Comparison of ENCODE assay signal across 9 cellular contexts in genomic region chr19:51364200-51365106, GRCh38. TPM values are rescaled to one million over a fixed set of nuclear protein-coding genes. Genes with fewer than 3 reads are reported as not detected.
DNase-seq lines count a peak whose midpoint lies in the region; ATAC-seq and TF ChIP-seq lines count a peak whose summit lies in the region.
"Had no signal": no experiment of that assay in that cellular context is flagged by ENCODE, and none has a peak within 500 bp of the region (broad histone marks: within the 10 kb centered on the region; RNA-seq: fewer than 3 reads in every experiment).

No MANE protein-coding gene starts in this region.

- no peak for TF ChIP-seq POLR2A in esophagus squamous epithelium (IDR thresholded peaks at IDR 0.05)

- 73 to 78% methylated on average over 13 to 15 of the region's 15 CpGs for WGBS in esophagus squamous epithelium, 2 donors
- WGBS in psoas muscle, 3 donors = 74 to 82% (median 78%) methylated on average over 15 of the region's 15 CpGs

- intact Hi-C loops in esophagus squamous epithelium (cut with DNase I) = no loop called here
- intact Hi-C loops in psoas muscle (cut with DNase I) = no loop called here

- H3K36me3 ChIP-seq in esophagus squamous epithelium (no peaks in the 10 kb centered on the region), psoas muscle (ENCODE audit: insufficient read depth in 1 of 2, low read depth in 1 of 2) (no peaks in the 10 kb centered on the region), BE2C (no peaks in the 10 kb centered on the region)

- H3K27me3 Mint-ChIP-seq in T-helper 2 cell treated with Interferon-gamma antibody and Interleukin-4, amounts not matched to agents 5 μg/mL and 100 μg/mL, for 36 hours (ENCODE audit: low read depth) = no peaks in the 10 kb centered on the region

- no peaks in the 10 kb centered on the region for H3K9me3 ChIP-seq in esophagus squamous epithelium
- H3K9me3 ChIP-seq in psoas muscle = no peaks in the 10 kb centered on the region
- no peaks in the 10 kb centered on the region for H3K9me3 ChIP-seq in BE2C

- no peaks in the 10 kb centered on the region for H3K9me3 Mint-ChIP-seq in T-helper 2 cell treated with Interferon-gamma antibody and Interleukin-4, amounts not matched to agents 5 μg/mL and 100 μg/mL, for 36 hours

- ATAC-seq in psoas muscle (no peak), GM18520 (IDR thresholded peaks at IDR 0.05; ENCODE audit: unreplicated experiment) (no peak)

- peaks cover 32 to 65% (median 41%) of the 10 kb centered on the region in 3 donors for H3K4me1 ChIP-seq in esophagus squamous epithelium
- peaks cover 18% of the 10 kb centered on the region for H3K4me1 ChIP-seq in psoas muscle
- H3K4me1 ChIP-seq in BE2C = peaks cover 2% of the 10 kb centered on the region; the same call in 1 of the 2 replicates

- peak overlapping the region; percentile 77 for H3K27ac Mint-ChIP-seq in T-helper 2 cell treated with Interferon-gamma antibody and Interleukin-4, amounts not matched to agents 5 μg/mL and 100 μg/mL, for 36 hours

- H3K4me1 Mint-ChIP-seq in T-helper 2 cell treated with Interferon-gamma antibody and Interleukin-4, amounts not matched to agents 5 μg/mL and 100 μg/mL, for 36 hours (ENCODE audit: low read depth) = peaks cover 57% of the 10 kb centered on the region

- H3K27me3 ChIP-seq in esophagus squamous epithelium (no peaks in the 10 kb centered on the region), psoas muscle (ENCODE audit: insufficient read depth in 3 of 3, low read length in 2 of 3) (no peaks in the 10 kb centered on the region), BE2C (no peaks in the 10 kb centered on the region)

- peak overlapping the region; percentile 52 to 99 (median 78) for H3K27ac ChIP-seq in esophagus squamous epithelium
- H3K27ac ChIP-seq in psoas muscle = peak overlapping the region; percentile 89

- H3K36me3 Mint-ChIP-seq in T-helper 2 cell treated with Interferon-gamma antibody and Interleukin-4, amounts not matched to agents 5 μg/mL and 100 μg/mL, for 36 hours (ENCODE audit: low read depth) = peaks cover 17% of the 10 kb centered on the region

- TF ChIP-seq CTCF in esophagus squamous epithelium (IDR thresholded peaks at IDR 0.05) (no peak), psoas muscle (IDR thresholded peaks at IDR 0.05) (no peak), BE2C (IDR thresholded peaks at IDR 0.05; ENCODE audit: low read depth, low read length) (no peak)

- peak; percentile 47 for DNase-seq in EL
- no peak for DNase-seq in T-helper 2 cell treated with Interferon-gamma antibody and Interleukin-4, amounts not matched to agents 5 μg/mL and 100 μg/mL, for 36 hours (ENCODE audit: low spot score)
- DNase-seq in esophagus squamous epithelium (lab: John Stamatoyannopoulos, UW) = no peak
- DNase-seq in psoas muscle = peak in 1 of 2 donors; percentile 26
- no peak for DNase-seq in BE2C
- DNase-seq in DMS53 treated with DMSO at 0.1 percent for 48 hours (lab: John Stamatoyannopoulos, UW; ENCODE audit: unreplicated experiment) = no peak
- DNase-seq in dedifferentiated amniotic fluid mesenchymal stem cell (ENCODE audit: extremely low spot score) = no peak
- DNase-seq: NCI-H1105 had no signal

- peak overlapping the region; percentile 73 for H3K4me3 Mint-ChIP-seq in T-helper 2 cell treated with Interferon-gamma antibody and Interleukin-4, amounts not matched to agents 5 μg/mL and 100 μg/mL, for 36 hours

- H3K4me3 ChIP-seq in esophagus squamous epithelium = peak overlapping the region in 1 of 4 donors; percentile 88
- peak overlapping the region; percentile 78 for H3K4me3 ChIP-seq in psoas muscle
- no peak overlapping the region for H3K4me3 ChIP-seq in BE2C (ENCODE audit: low read depth, low read length)

RNA-seq across cellular contexts. Expression of gene ETFB, which starts 1.7 kb away (rescaled TPM):
- 100 to 1,000 TPM; 104 to 215 (median 157) TPM for total RNA-seq in esophagus squamous epithelium
- total RNA-seq in psoas muscle = 100 to 1,000 TPM in 3 of 4 donors, 10 to 100 TPM in 1; 91.8 to 172 (median 141) TPM
- polyA plus RNA-seq in psoas muscle = 100 to 1,000 TPM; 130 to 170 (median 165) TPM
- 101 TPM for polyA plus RNA-seq in BE2C (2012; ENCODE audit: insufficient read depth, insufficient read length, low read depth)

RNA-seq across cellular contexts. Expression of gene CLDND2, which starts 4.3 kb away (rescaled TPM):
- total RNA-seq in esophagus squamous epithelium (not detected), psoas muscle (1 to 10 TPM in 1 of 4 donors, under 1 TPM in 2, not detected in 1; 0.85 to 1.8 (median 0.88) TPM)
- polyA plus RNA-seq in psoas muscle = under 1 TPM in 2 of 3 donors, not detected in 1; 0.30 to 0.39 TPM
- 4.7 TPM for polyA plus RNA-seq in BE2C (2012; ENCODE audit: insufficient read depth, insufficient read length, low read depth)

RNA-seq across cellular contexts. Expression of gene NKG7, which starts 8.0 kb away (rescaled TPM):
- total RNA-seq in esophagus squamous epithelium (1 to 10 TPM in 2 of 4 donors, under 1 TPM in 1, not detected in 1; 0.50 to 2.5 (median 2.2) TPM), psoas muscle (1 to 10 TPM in 3 of 4 donors, under 1 TPM in 1; 0.62 to 2.9 (median 1.9) TPM)
- polyA plus RNA-seq in psoas muscle = 1 to 10 TPM in 1 of 3 donors, under 1 TPM in 2; 0.61 to 1.2 (median 0.68) TPM
- 0.54 TPM for polyA plus RNA-seq in BE2C (2012; ENCODE audit: insufficient read depth, insufficient read length, low read depth)

RNA-seq across cellular contexts. Expression of gene VSIG10L, which starts 22.5 kb away (rescaled TPM):
- total RNA-seq in esophagus squamous epithelium (100 to 1,000 TPM in 1 of 4 donors, 10 to 100 TPM in 3; 36.4 to 201 (median 50.6) TPM), psoas muscle (1 to 10 TPM in 1 of 4 donors, under 1 TPM in 3; 0.42 to 1.1 (median 0.63) TPM)
- 1 to 10 TPM in 2 of 3 donors, under 1 TPM in 1; 0.35 to 2.3 (median 1.5) TPM for polyA plus RNA-seq in psoas muscle
- 0.45 TPM for polyA plus RNA-seq in BE2C (2012; ENCODE audit: insufficient read depth, insufficient read length, low read depth)

RNA-seq across cellular contexts. Expression of gene LIM2, which starts 23.3 kb away (rescaled TPM):
- total RNA-seq in esophagus squamous epithelium (not detected), psoas muscle (not detected)
- not detected for polyA plus RNA-seq in psoas muscle
- polyA plus RNA-seq in BE2C (2012; ENCODE audit: insufficient read depth, insufficient read length, low read depth) = not detected
